ENCODE assay signal across 18 cellular contexts in the genomic region with DNA sequence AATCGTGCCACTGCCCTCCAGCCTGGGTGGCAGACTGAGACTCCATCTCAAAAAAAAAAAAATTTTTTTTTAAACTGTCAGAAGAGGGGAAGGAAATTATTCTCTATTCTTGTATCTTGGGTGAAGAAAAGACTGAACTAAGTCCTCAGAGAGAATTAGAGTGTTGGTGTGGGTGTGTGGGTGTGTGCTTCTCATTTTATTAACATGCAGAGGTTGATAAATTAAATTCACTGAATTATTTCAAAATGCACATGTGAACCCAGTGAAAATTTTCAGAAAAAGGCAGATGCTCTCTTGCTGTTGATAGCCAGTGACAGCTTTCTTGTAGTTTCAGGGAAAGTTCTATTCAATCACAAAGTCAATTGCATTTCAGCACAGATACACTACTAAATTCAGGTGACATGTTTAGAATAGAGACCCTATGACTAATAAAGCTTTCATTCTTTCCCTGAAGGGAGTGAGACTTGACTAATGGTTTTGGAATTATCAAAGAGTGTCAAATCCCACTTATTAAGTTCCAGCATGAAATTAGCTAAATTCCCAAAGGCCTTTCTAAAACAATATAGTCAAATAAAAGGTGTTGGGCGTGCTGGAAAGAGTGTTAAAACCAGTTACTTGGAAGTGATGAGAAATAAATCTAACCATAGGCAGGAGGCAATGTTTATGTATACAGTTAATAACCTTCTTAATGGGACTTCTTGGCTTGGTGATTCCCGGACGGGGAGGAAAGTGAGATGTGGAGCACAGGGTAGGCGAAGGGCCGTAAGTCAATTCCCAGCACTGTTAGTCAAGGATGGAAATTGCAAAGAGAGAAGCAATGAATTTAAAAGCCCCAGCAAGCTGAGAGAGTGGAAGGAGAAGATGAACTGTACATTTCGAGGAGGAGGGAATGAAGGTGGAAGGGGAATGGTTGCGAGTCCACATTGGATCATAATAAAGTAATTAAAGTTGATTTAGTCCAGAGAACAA.
A peak's percentile ranks its signal among the peaks of the same experiment; 100 is the strongest.
DNase-seq lines count a peak whose midpoint lies in the region; TF ChIP-seq lines count a peak whose summit lies in the region.
"Had no signal": no experiment of that assay in that cellular context is flagged by ENCODE, and none has a peak within 500 bp of the region (broad histone marks: within the 10 kb centered on the region; RNA-seq: fewer than 3 reads in every experiment).

No MANE protein-coding gene starts in this region.

- no peaks in the 10 kb centered on the region for H3K4me1 Mint-ChIP-seq in CD14-positive monocyte
- H3K4me1 Mint-ChIP-seq: activated CD4-positive, alpha-beta memory T cell treated with anti-CD3 and anti-CD28 coated beads, Interleukin-2, amount 10 ng/mL, durations not matched to agents 7 days and 5 days; T-helper 17 cell had no signal

- H4K8ac ChIP-seq in mesendoderm (ENCODE audit: low read depth, low read length) = no peak overlapping the region

- peak overlapping the region; percentile 45 for H2BK15ac ChIP-seq in mesendoderm (replicated peaks; ENCODE audit: low read depth)

- no peak overlapping the region for H2AK5ac ChIP-seq in mesendoderm (ENCODE audit: low read length)

- H3K23ac ChIP-seq in mesendoderm (ENCODE audit: low read length) = no peak overlapping the region

- H3K79me2 ChIP-seq in mesendoderm (ENCODE audit: control insufficient read depth, insufficient read depth, low read length) = no peaks in the 10 kb centered on the region
- no peaks in the 10 kb centered on the region for H3K79me2 ChIP-seq in Karpas-422 (ENCODE audit: low read length)

- H3K4me3 ChIP-seq in mesendoderm (ENCODE audit: low read length) (no peak overlapping the region), Karpas-422 (ENCODE audit: low read length) (no peak overlapping the region)

- WGBS in mesendoderm (ENCODE audit: extremely low coverage, insufficient coverage, low lambda C conversion rate) = no CpG with 5 or more reads among the region's 8 CpGs

- H3K27me3 Mint-ChIP-seq in CD14-positive monocyte (ENCODE audit: low read depth in 3 of 3) = peaks cover 0 to 2% (median 0%) of the 10 kb centered on the region in 3 donors
- H3K27me3 Mint-ChIP-seq: activated CD4-positive, alpha-beta memory T cell treated with anti-CD3 and anti-CD28 coated beads, Interleukin-2, amount 10 ng/mL, durations not matched to agents 7 days and 5 days; dendritic cell treated with granulocyte-macrophage colony-stimulating factor and Interleukin-4, amounts not matched to agents 40 ng/mL and 50 ng/mL, for 4 days; T-helper 17 cell had no signal

- no peaks in the 10 kb centered on the region for H3K36me3 ChIP-seq in mesendoderm (ENCODE audit: control insufficient read depth, insufficient read depth, low read length)
- no peaks in the 10 kb centered on the region for H3K36me3 ChIP-seq in Karpas-422 (ENCODE audit: insufficient read depth, low read length)

- H3K9me3 ChIP-seq in Karpas-422 (ENCODE audit: low read length) = peaks cover 4% of the 10 kb centered on the region; the same call in 1 of the 2 replicates

- no peak overlapping the region for H3K27ac Mint-ChIP-seq in CD14-positive monocyte
- H3K27ac Mint-ChIP-seq: activated CD4-positive, alpha-beta memory T cell treated with anti-CD3 and anti-CD28 coated beads, Interleukin-2, amount 10 ng/mL, durations not matched to agents 7 days and 5 days; dendritic cell treated with granulocyte-macrophage colony-stimulating factor and Interleukin-4, amounts not matched to agents 40 ng/mL and 50 ng/mL, for 4 days; HFFc6; T-helper 17 cell had no signal

- no peak overlapping the region for H4K5ac ChIP-seq in mesendoderm (ENCODE audit: low read length)

- intact Hi-C loops in CD14-positive monocyte (cut with micrococcal nuclease) = no loop called here

- in situ Hi-C loops in ACHN (cut with HindIII; ENCODE audit: low pct_ligation_motif_present, low pct_unique_long_range_greater_than_20kb, low sequenced_read_pairs) = no loop called here

- no peaks in the 10 kb centered on the region for H3K9me2 ChIP-seq in Karpas-422 (replicated peaks; ENCODE audit: insufficient read depth, low read length)

- no peak overlapping the region for H2AFZ ChIP-seq in Karpas-422 (ENCODE audit: low read length)

- H3K56ac ChIP-seq in mesendoderm (ENCODE audit: low read length) = no peak overlapping the region

- no peak overlapping the region for H3K4me2 ChIP-seq in mesendoderm (ENCODE audit: low read length)
- H3K4me2 ChIP-seq in Karpas-422 (ENCODE audit: low read depth, low read length, poor library complexity, severe bottlenecking) = no peak overlapping the region

- H3K18ac ChIP-seq in mesendoderm (ENCODE audit: low read length) = no peak overlapping the region

- peaks cover 6% of the 10 kb centered on the region for H3K4me1 ChIP-seq in mesendoderm (ENCODE audit: control insufficient read depth, low read depth, low read length)
- H3K4me1 ChIP-seq in Karpas-422 (ENCODE audit: low read length) = no peaks in the 10 kb centered on the region

- H3K4me3 Mint-ChIP-seq in CD14-positive monocyte = no peak overlapping the region
- H3K4me3 Mint-ChIP-seq: activated CD4-positive, alpha-beta memory T cell treated with anti-CD3 and anti-CD28 coated beads, Interleukin-2, amount 10 ng/mL, durations not matched to agents 7 days and 5 days; dendritic cell treated with granulocyte-macrophage colony-stimulating factor and Interleukin-4, amounts not matched to agents 40 ng/mL and 50 ng/mL, for 4 days; HFFc6; T-helper 17 cell had no signal

- H3K27ac ChIP-seq in caudate nucleus (ENCODE audit: low read depth, low read length) (peak overlapping the region; percentile 77), mesendoderm (ENCODE audit: low read depth, low read length) (no peak overlapping the region), Karpas-422 (ENCODE audit: low read length) (no peak overlapping the region)

- H3K79me1 ChIP-seq in mesendoderm (ENCODE audit: low read length) = no peaks in the 10 kb centered on the region

- no peaks in the 10 kb centered on the region for H4K20me1 ChIP-seq in Karpas-422 (ENCODE audit: insufficient read depth, low read depth, low read length)

- H3K4ac ChIP-seq in mesendoderm (ENCODE audit: low read depth, low read length) = no peak overlapping the region

- H3K36me3 Mint-ChIP-seq in CD14-positive monocyte = no peaks in the 10 kb centered on the region

- H2BK5ac ChIP-seq in mesendoderm (ENCODE audit: low read length) = no peak overlapping the region

- H2BK120ac ChIP-seq in mesendoderm (ENCODE audit: low read depth, low read length) = no peak overlapping the region

- H3K27me3 ChIP-seq in mesendoderm (ENCODE audit: insufficient read depth, low read length, poor library complexity) (no peaks in the 10 kb centered on the region), Karpas-422 (ENCODE audit: low read length) (no peaks in the 10 kb centered on the region)

- TF ChIP-seq CTCF in CD14-positive monocyte (IDR thresholded peaks at IDR 0.05) = no peak

- DNase-seq in ACHN (peak; percentile 32), caudate nucleus (lab: John Stamatoyannopoulos, UW) (peak in 10 of 61 donors; percentile 7 to 80 (median 18)), mesendoderm (no peak), CD14-positive monocyte (ENCODE audit: low spot score) (no peak), Karpas-422 (no peak), NCI-H2171 (lab: John Stamatoyannopoulos, UW) (no peak), GDM1 (lab: John Stamatoyannopoulos, UW) (no peak)
- DNase-seq: activated CD4-positive, alpha-beta memory T cell treated with anti-CD3 and anti-CD28 coated beads, Interleukin-2, amount 10 ng/mL, durations not matched to agents 7 days and 5 days; activated naive CD4-positive, alpha-beta T cell treated with anti-CD3 and anti-CD28 coated beads, Interleukin-2, amount 50 U/mL, for 16 hours; activated T-cell treated with anti-CD3 and anti-CD28 coated beads, Interleukin-2, amount 50 U/mL, for 1 hour; DMS153; erythroblast; HFFc6; Kasumi-1; SIG-M5; T-helper 17 cell had no signal

- peak; percentile 69; the same call in 1 of the 2 replicates for TF ChIP-seq EP300 in Ishikawa (IDR thresholded peaks at IDR 0.05; ENCODE audit: borderline replicate concordance)

- peaks cover 0 to 5% (median 2%) of the 10 kb centered on the region in 7 donors for H3K9me3 Mint-ChIP-seq in CD14-positive monocyte
- H3K9me3 Mint-ChIP-seq: dendritic cell treated with granulocyte-macrophage colony-stimulating factor and Interleukin-4, amounts not matched to agents 40 ng/mL and 50 ng/mL, for 4 days; HFFc6 had no signal

- H3K9ac ChIP-seq in mesendoderm (ENCODE audit: low read length) (no peak overlapping the region), Karpas-422 (ENCODE audit: low read length) (no peak overlapping the region)

- TF ChIP-seq RAD21 in Ishikawa (IDR thresholded peaks at IDR 0.05; ENCODE audit: low read depth) = no peak

TF ChIP-seq in Ishikawa, 13 proteins besides CTCF, POLR2A, EP300 and RAD21 (continues in another document):
- TF ChIP-seq CEBPB (IDR thresholded peaks at IDR 0.05) (no peak), TAF1 (IDR thresholded peaks at IDR 0.05; ENCODE audit: low read depth) (no peak), CREB1 (IDR thresholded peaks at IDR 0.05; ENCODE audit: low read depth) (no peak), FOXM1 (IDR thresholded peaks at IDR 0.05; ENCODE audit: borderline replicate concordance, low read depth) (no peak), MAX (IDR thresholded peaks at IDR 0.05) (no peak), EGR1 (IDR thresholded peaks at IDR 0.05) (no peak), ZBTB7A (IDR thresholded peaks at IDR 0.05; ENCODE audit: low read depth) (no peak), YY1 (IDR thresholded peaks at IDR 0.05; ENCODE audit: low read depth) (no peak), NFIC (IDR thresholded peaks at IDR 0.05) (no peak), TCF12 (IDR thresholded peaks at IDR 0.05; ENCODE audit: low read depth) (0 out of 2 replicates have a peak, but pooled peaks have one; percentile 35), TEAD4 (IDR thresholded peaks at IDR 0.05) (peak; percentile 61)
- TF ChIP-seq, protein P1, sequence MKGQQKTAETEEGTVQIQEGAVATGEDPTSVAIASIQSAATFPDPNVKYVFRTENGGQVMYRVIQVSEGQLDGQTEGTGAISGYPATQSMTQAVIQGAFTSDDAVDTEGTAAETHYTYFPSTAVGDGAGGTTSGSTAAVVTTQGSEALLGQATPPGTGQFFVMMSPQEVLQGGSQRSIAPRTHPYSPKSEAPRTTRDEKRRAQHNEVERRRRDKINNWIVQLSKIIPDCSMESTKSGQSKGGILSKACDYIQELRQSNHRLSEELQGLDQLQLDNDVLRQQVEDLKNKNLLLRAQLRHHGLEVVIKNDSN (IDR thresholded peaks at IDR 0.05) = no peak
